In the genomic region with DNA sequence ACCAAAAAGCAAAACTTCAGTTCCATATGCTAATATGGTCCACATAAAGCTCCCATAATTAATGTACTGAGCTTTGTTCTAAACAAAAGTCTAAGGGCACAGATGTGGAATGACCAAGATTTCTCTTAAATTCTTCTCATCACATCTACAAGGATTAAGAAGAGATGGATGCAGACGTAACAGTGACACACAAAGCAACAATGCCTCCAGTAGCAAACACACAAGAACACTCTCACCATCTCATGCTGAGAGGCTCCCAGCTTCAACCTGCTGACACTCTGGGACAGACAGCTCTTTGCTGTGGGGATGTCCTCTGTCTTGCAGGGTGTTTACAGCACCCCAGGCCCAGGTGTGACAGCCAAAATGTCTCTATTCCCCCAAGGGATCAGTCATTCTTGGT, we compare ENCODE assay signal across 27 cellular contexts. TPM values are rescaled to one million over a fixed set of nuclear protein-coding genes. Genes with fewer than 3 reads are reported as not detected.
DNase-seq lines count a peak whose midpoint lies in the region; TF ChIP-seq lines count a peak whose summit lies in the region.
"Had no signal": no experiment of that assay in that cellular context is flagged by ENCODE, and none has a peak within 500 bp of the region (broad histone marks: within the 10 kb centered on the region; RNA-seq: fewer than 3 reads in every experiment).

No MANE protein-coding gene starts in this region.

- H3K27ac ChIP-seq in HUES48 (ENCODE audit: low read depth, low read length) (peak overlapping the region; percentile 32), brain microvascular endothelial cell (no peak overlapping the region), smooth muscle cell (ENCODE audit: low read depth) (peak overlapping the region; percentile 60)
- H3K27ac ChIP-seq: C4-2B, RWPE1 had no signal

- peaks cover 40% of the 10 kb centered on the region for H3K79me2 ChIP-seq in smooth muscle cell (ENCODE audit: low read depth)

- H3K9me3 ChIP-seq in HUES48 (ENCODE audit: control insufficient read depth, insufficient read depth, low read length) (no peaks in the 10 kb centered on the region), smooth muscle cell (replicated peaks; ENCODE audit: low read depth) (no peaks in the 10 kb centered on the region)
- H3K9me3 ChIP-seq: Caco-2 had no signal

- no peaks in the 10 kb centered on the region for H3K27me3 ChIP-seq in HUES48 (ENCODE audit: control insufficient read depth, insufficient read depth, low read length)
- no peaks in the 10 kb centered on the region for H3K27me3 ChIP-seq in brain microvascular endothelial cell (replicated peaks)
- no peaks in the 10 kb centered on the region for H3K27me3 ChIP-seq in smooth muscle cell (ENCODE audit: low read depth)

- H3K4me3 ChIP-seq in HUES48 (ENCODE audit: low read depth, low read length): no peak overlapping the region
- no peak overlapping the region for H3K4me3 ChIP-seq in brain microvascular endothelial cell (ENCODE audit: low read depth, low read length)
- no peak overlapping the region for H3K4me3 ChIP-seq in smooth muscle cell
- H3K4me3 ChIP-seq: GM23338 had no signal

- TF ChIP-seq CTCF in brain microvascular endothelial cell (IDR thresholded peaks at IDR 0.05; ENCODE audit: low read depth, low read length, missing control alignments) (no peak), smooth muscle cell (IDR thresholded peaks at IDR 0.05; ENCODE audit: borderline replicate concordance, insufficient read depth, poor library complexity, severe bottlenecking) (no peak)

- H3K9me3 Mint-ChIP-seq in T-helper 2 cell treated with Interferon-gamma antibody and Interleukin-4, amounts not matched to agents 5 μg/mL and 100 μg/mL, for 36 hours: peaks cover 28% of the 10 kb centered on the region

- peaks cover 25% of the 10 kb centered on the region for H3F3A ChIP-seq in smooth muscle cell (ENCODE audit: low read depth)

- DNase-seq in brain microvascular endothelial cell (peak; percentile 9), islet precursor cell (peak; percentile 35), smooth muscle cell (lab: John Stamatoyannopoulos, UW; ENCODE audit: unreplicated experiment) (no peak), GM03348 (ENCODE audit: low spot score) (no peak), DMS153 treated with DMSO at 0.1 percent for 48 hours (lab: John Stamatoyannopoulos, UW; ENCODE audit: unreplicated experiment) (no peak)
- no peak for DNase-seq in T-helper 2 cell treated with Interferon-gamma antibody and Interleukin-4, amounts not matched to agents 5 μg/mL and 100 μg/mL, for 36 hours (ENCODE audit: low spot score)
- DNase-seq: Caco-2; CD8-positive, alpha-beta T cell; DMS79; GF-D8; H9; NCI-H1092 treated with DMSO at 0.1 percent for 48 hours; NCI-H1436; NCI-H187; NCI-H2081 treated with DMSO at 0.1 percent for 48 hours; NCI-H2171; NCI-H226; NCI-H510A; NCI-H69; SHP77; SW 1271 had no signal

- H3K36me3 Mint-ChIP-seq in T-helper 2 cell treated with Interferon-gamma antibody and Interleukin-4, amounts not matched to agents 5 μg/mL and 100 μg/mL, for 36 hours (ENCODE audit: low read depth): peaks cover 70% of the 10 kb centered on the region

- peak overlapping the region; percentile 28 for H3K4me2 ChIP-seq in smooth muscle cell
- H3K4me2 ChIP-seq: GM23338 had no signal

- H3K4me1 ChIP-seq in HUES48 (ENCODE audit: control insufficient read depth, insufficient read depth, low read length): peaks cover 4% of the 10 kb centered on the region; the same call in 1 of the 2 replicates
- peaks cover 12% of the 10 kb centered on the region for H3K4me1 ChIP-seq in smooth muscle cell (ENCODE audit: low read depth)
- H3K4me1 ChIP-seq: Caco-2 had no signal

- no peak overlapping the region for H3K4me3 Mint-ChIP-seq in T-helper 2 cell treated with Interferon-gamma antibody and Interleukin-4, amounts not matched to agents 5 μg/mL and 100 μg/mL, for 36 hours
- H3K4me3 Mint-ChIP-seq: B cell; CD8-positive, alpha-beta T cell; GM23338; H9; IgD-negative memory B cell had no signal

- peaks cover 25% of the 10 kb centered on the region for H3K4me1 Mint-ChIP-seq in T-helper 2 cell treated with Interferon-gamma antibody and Interleukin-4, amounts not matched to agents 5 μg/mL and 100 μg/mL, for 36 hours (ENCODE audit: low read depth)

- H3K9ac ChIP-seq in HUES48 (ENCODE audit: low read depth, low read length) (no peak overlapping the region), smooth muscle cell (ENCODE audit: low read depth) (no peak overlapping the region)

- WGBS in smooth muscle cell (ENCODE audit: low lambda C conversion rate): 17% methylated on average over 1 of the region's 1 CpG

- H2AFZ ChIP-seq in smooth muscle cell (ENCODE audit: low read depth): no peak overlapping the region
- H2AFZ ChIP-seq: GM23338 had no signal

- no peaks in the 10 kb centered on the region for H3K27me3 Mint-ChIP-seq in T-helper 2 cell treated with Interferon-gamma antibody and Interleukin-4, amounts not matched to agents 5 μg/mL and 100 μg/mL, for 36 hours (ENCODE audit: low read depth)
- H3K27me3 Mint-ChIP-seq: B cell, IgD-negative memory B cell had no signal

- H3K27ac Mint-ChIP-seq in T-helper 2 cell treated with Interferon-gamma antibody and Interleukin-4, amounts not matched to agents 5 μg/mL and 100 μg/mL, for 36 hours: no peak overlapping the region
- H3K27ac Mint-ChIP-seq: B cell; CD8-positive, alpha-beta T cell; GM23338; H9; IgD-negative memory B cell had no signal

- H4K20me1 ChIP-seq in smooth muscle cell (ENCODE audit: low read depth): no peaks in the 10 kb centered on the region

- in situ Hi-C loops in brain microvascular endothelial cell (cut with HindIII; ENCODE audit: low pct_ligation_motif_present, low sequenced_read_pairs): no loop called here

- H3K36me3 ChIP-seq in HUES48 (ENCODE audit: control insufficient read depth, insufficient read depth, low read length): peaks cover 28% of the 10 kb centered on the region
- peaks cover 3% of the 10 kb centered on the region for H3K36me3 ChIP-seq in brain microvascular endothelial cell (replicated peaks)
- H3K36me3 ChIP-seq in smooth muscle cell (ENCODE audit: low read depth): no peaks in the 10 kb centered on the region

RNA-seq across cellular contexts. Expression of a gene that starts 48.2 kb away (rescaled TPM):
- total RNA-seq in smooth muscle cell: 74.9 and 78.2 TPM in 2 replicates
- 41.5 and 49.2 TPM in 2 replicates for polyA plus RNA-seq in smooth muscle cell

RNA-seq across cellular contexts. Expression of a gene that starts 48.7 kb away (rescaled TPM):
- total RNA-seq in smooth muscle cell: 32.9 and 45.0 TPM in 2 replicates
- 14.6 and 22.7 TPM in 2 replicates for polyA plus RNA-seq in smooth muscle cell

Comparison
In these comparisons a context has a peak if more than half of its experiments do, and no peak if none do; other contexts are left out.
1. DNase-seq: peak in brain microvascular endothelial cell (single experiment) and islet precursor cell (single experiment); none in smooth muscle cell (single experiment), GM03348 (single experiment), T-helper 2 cell treated with Interferon-gamma antibody and Interleukin-4, amounts not matched to agents 5 μg/mL and 100 μg/mL, for 36 hours (single experiment) and DMS153 treated with DMSO at 0.1 percent for 48 hours (single experiment).